ENCODE assay signal across 8 cellular contexts in genomic region chr2:240566203-240567136, GRCh38. TPM values are rescaled to one million over a fixed set of nuclear protein-coding genes. Genes with fewer than 3 reads are reported as not detected.
DNase-seq lines count a peak whose midpoint lies in the region; ATAC-seq and TF ChIP-seq lines count a peak whose summit lies in the region.

No MANE protein-coding gene starts in this region.

- no peaks in the 10 kb centered on the region for H3K36me3 ChIP-seq in SK-N-MC (ENCODE audit: insufficient read depth, low read length)
- H3K36me3 ChIP-seq in upper lobe of left lung: no peaks in the 10 kb centered on the region

- peaks cover 8% of the 10 kb centered on the region for H3K9me3 Mint-ChIP-seq in glutamatergic neuron (ENCODE audit: unreplicated experiment)

- TF ChIP-seq POLR2A in upper lobe of left lung (IDR thresholded peaks at IDR 0.05): peak in 2 of 4 donors; percentile 68 to 70

- H3K27me3 Mint-ChIP-seq in glutamatergic neuron (ENCODE audit: unreplicated experiment): peaks cover 18% of the 10 kb centered on the region

- no peak for TF ChIP-seq EP300 in upper lobe of left lung (IDR thresholded peaks at IDR 0.05)

- TF ChIP-seq CTCF in LNCaP clone FGC (IDR thresholded peaks at IDR 0.05; ENCODE audit: control insufficient read depth, extremely low read depth, insufficient read depth) (peak; percentile 70), glutamatergic neuron (IDR thresholded peaks at IDR 0.05; ENCODE audit: partially characterized antibody, unreplicated experiment) (peak; percentile 95), upper lobe of left lung (IDR thresholded peaks at IDR 0.05) (peak; percentile 82 to 99 (median 92))

- H3K9me3 ChIP-seq in SK-N-MC (ENCODE audit: low read depth, low read length): no peaks in the 10 kb centered on the region
- no peaks in the 10 kb centered on the region for H3K9me3 ChIP-seq in upper lobe of left lung

- peak overlapping the region; percentile 61 for H3K4me3 ChIP-seq in LNCaP clone FGC (ENCODE audit: low read depth, low read length)
- H3K4me3 ChIP-seq in SK-N-MC: peak overlapping the region; percentile 91
- H3K4me3 ChIP-seq in upper lobe of left lung: peak overlapping the region; percentile 70 to 89 (median 81)

- H3K4me1 Mint-ChIP-seq in glutamatergic neuron (ENCODE audit: low read depth, unreplicated experiment): peaks cover 7% of the 10 kb centered on the region

- peak overlapping the region; percentile 71 for H3K4me3 Mint-ChIP-seq in glutamatergic neuron (ENCODE audit: unreplicated experiment)

- 3 to 8% methylated on average over 6 to 27 of the region's 53 CpGs for WGBS in upper lobe of left lung, 2 donors

- H3K27ac Mint-ChIP-seq in glutamatergic neuron (ENCODE audit: unreplicated experiment): no peak overlapping the region

- H3K27me3 ChIP-seq in upper lobe of left lung: no peaks in the 10 kb centered on the region

- H3K36me3 Mint-ChIP-seq in glutamatergic neuron (ENCODE audit: unreplicated experiment): peaks cover 4% of the 10 kb centered on the region

- H3K4me1 ChIP-seq in upper lobe of left lung: peaks cover 60 to 92% (median 78%) of the 10 kb centered on the region in 4 donors

- peak; percentile 78 for DNase-seq in GF-D8 (lab: John Stamatoyannopoulos, UW)
- DNase-seq in GOT3 (lab: John Stamatoyannopoulos, UW): peak; percentile 42
- DNase-seq in LNCaP clone FGC (ENCODE audit: low read depth): no peak
- no peak for DNase-seq in SK-N-MC (ENCODE audit: low read depth, low spot score)
- peak; percentile 94 for DNase-seq in activated naive CD4-positive, alpha-beta T cell treated with anti-CD3 and anti-CD28 coated beads, Interleukin-2, amount 50 U/mL, for 16 hours
- peak; percentile 83 for DNase-seq in glutamatergic neuron
- peak; percentile 81 for DNase-seq in pons (ENCODE audit: low spot score)
- DNase-seq in upper lobe of left lung: peak; percentile 98 to 99

- H3K27ac ChIP-seq in SK-N-MC (0 out of 2 replicates have a peak overlapping the region, but pooled peaks have one; percentile 37), upper lobe of left lung (peak overlapping the region; percentile 94 to 97 (median 96))

- peak; percentile 89 to 91 for ATAC-seq in upper lobe of left lung (ENCODE audit: low FRiP score in 2 of 2)

- H3K9ac ChIP-seq in SK-N-MC (ENCODE audit: insufficient read length): peak overlapping the region; percentile 63

RNA-seq across cellular contexts. Expression of gene RNPEPL1, which starts 1.8 kb away (rescaled TPM):
- total RNA-seq in glutamatergic neuron (ENCODE audit: unreplicated experiment): 20.9 TPM
- 100 to 1,000 TPM in 5 of 6 donors, 10 to 100 TPM in 1; 71.0 to 264 (median 123) TPM for total RNA-seq in upper lobe of left lung

RNA-seq across cellular contexts. Expression of gene DUSP28, which starts 6.3 kb away (rescaled TPM):
- total RNA-seq in glutamatergic neuron (ENCODE audit: unreplicated experiment): 2.8 TPM
- total RNA-seq in upper lobe of left lung: 10 to 100 TPM in 1 of 6 donors, 1 to 10 TPM in 5; 3.2 to 30.4 (median 5.7) TPM

RNA-seq across cellular contexts. Expression of gene ANKMY1, which starts 8.7 kb away (rescaled TPM):
- total RNA-seq in glutamatergic neuron (ENCODE audit: unreplicated experiment) (9.0 TPM), upper lobe of left lung (10 to 100 TPM; 23.7 to 97.4 (median 26.9) TPM)

RNA-seq across cellular contexts. Expression of gene CAPN10, which starts 20.1 kb away (rescaled TPM):
- total RNA-seq in glutamatergic neuron (ENCODE audit: unreplicated experiment) (67.1 TPM), upper lobe of left lung (100 to 1,000 TPM in 1 of 6 donors, 10 to 100 TPM in 5; 35.3 to 118 (median 38.9) TPM)

RNA-seq across cellular contexts. Expression of gene GPR35, which starts 58.8 kb away (rescaled TPM):
- total RNA-seq in glutamatergic neuron (ENCODE audit: unreplicated experiment) (1.5 TPM), upper lobe of left lung (10 to 100 TPM in 1 of 6 donors, 1 to 10 TPM in 5; 1.9 to 14.7 (median 4.6) TPM)

Comparison
In these comparisons a context has a peak if more than half of its experiments do, and no peak if none do; other contexts are left out.
1. DNase-seq: peak in GF-D8 (single experiment), GOT3 (single experiment), activated naive CD4-positive, alpha-beta T cell treated with anti-CD3 and anti-CD28 coated beads, Interleukin-2, amount 50 U/mL, for 16 hours (single experiment), glutamatergic neuron (single experiment), pons (single experiment) and upper lobe of left lung (2 of 2); none in LNCaP clone FGC (single experiment) and SK-N-MC (single experiment).
2. Peak in every context shown above with its lines, with median percentiles within 50 percentile points of each other: H3K4me3 ChIP-seq and CTCF ChIP-seq.